Comparison of ENCODE assay signal across 1 cellular context in genomic region chr1:204207136-204207616, GRCh38.
TF ChIP-seq lines count a peak whose summit lies in the region.

No MANE protein-coding gene starts in this region.

TF ChIP-seq in K562, 482 proteins besides CTCF, POLR2A, EP300 and RAD21 (continued from another document and continues in another):
- TF ChIP-seq, protein P1, sequence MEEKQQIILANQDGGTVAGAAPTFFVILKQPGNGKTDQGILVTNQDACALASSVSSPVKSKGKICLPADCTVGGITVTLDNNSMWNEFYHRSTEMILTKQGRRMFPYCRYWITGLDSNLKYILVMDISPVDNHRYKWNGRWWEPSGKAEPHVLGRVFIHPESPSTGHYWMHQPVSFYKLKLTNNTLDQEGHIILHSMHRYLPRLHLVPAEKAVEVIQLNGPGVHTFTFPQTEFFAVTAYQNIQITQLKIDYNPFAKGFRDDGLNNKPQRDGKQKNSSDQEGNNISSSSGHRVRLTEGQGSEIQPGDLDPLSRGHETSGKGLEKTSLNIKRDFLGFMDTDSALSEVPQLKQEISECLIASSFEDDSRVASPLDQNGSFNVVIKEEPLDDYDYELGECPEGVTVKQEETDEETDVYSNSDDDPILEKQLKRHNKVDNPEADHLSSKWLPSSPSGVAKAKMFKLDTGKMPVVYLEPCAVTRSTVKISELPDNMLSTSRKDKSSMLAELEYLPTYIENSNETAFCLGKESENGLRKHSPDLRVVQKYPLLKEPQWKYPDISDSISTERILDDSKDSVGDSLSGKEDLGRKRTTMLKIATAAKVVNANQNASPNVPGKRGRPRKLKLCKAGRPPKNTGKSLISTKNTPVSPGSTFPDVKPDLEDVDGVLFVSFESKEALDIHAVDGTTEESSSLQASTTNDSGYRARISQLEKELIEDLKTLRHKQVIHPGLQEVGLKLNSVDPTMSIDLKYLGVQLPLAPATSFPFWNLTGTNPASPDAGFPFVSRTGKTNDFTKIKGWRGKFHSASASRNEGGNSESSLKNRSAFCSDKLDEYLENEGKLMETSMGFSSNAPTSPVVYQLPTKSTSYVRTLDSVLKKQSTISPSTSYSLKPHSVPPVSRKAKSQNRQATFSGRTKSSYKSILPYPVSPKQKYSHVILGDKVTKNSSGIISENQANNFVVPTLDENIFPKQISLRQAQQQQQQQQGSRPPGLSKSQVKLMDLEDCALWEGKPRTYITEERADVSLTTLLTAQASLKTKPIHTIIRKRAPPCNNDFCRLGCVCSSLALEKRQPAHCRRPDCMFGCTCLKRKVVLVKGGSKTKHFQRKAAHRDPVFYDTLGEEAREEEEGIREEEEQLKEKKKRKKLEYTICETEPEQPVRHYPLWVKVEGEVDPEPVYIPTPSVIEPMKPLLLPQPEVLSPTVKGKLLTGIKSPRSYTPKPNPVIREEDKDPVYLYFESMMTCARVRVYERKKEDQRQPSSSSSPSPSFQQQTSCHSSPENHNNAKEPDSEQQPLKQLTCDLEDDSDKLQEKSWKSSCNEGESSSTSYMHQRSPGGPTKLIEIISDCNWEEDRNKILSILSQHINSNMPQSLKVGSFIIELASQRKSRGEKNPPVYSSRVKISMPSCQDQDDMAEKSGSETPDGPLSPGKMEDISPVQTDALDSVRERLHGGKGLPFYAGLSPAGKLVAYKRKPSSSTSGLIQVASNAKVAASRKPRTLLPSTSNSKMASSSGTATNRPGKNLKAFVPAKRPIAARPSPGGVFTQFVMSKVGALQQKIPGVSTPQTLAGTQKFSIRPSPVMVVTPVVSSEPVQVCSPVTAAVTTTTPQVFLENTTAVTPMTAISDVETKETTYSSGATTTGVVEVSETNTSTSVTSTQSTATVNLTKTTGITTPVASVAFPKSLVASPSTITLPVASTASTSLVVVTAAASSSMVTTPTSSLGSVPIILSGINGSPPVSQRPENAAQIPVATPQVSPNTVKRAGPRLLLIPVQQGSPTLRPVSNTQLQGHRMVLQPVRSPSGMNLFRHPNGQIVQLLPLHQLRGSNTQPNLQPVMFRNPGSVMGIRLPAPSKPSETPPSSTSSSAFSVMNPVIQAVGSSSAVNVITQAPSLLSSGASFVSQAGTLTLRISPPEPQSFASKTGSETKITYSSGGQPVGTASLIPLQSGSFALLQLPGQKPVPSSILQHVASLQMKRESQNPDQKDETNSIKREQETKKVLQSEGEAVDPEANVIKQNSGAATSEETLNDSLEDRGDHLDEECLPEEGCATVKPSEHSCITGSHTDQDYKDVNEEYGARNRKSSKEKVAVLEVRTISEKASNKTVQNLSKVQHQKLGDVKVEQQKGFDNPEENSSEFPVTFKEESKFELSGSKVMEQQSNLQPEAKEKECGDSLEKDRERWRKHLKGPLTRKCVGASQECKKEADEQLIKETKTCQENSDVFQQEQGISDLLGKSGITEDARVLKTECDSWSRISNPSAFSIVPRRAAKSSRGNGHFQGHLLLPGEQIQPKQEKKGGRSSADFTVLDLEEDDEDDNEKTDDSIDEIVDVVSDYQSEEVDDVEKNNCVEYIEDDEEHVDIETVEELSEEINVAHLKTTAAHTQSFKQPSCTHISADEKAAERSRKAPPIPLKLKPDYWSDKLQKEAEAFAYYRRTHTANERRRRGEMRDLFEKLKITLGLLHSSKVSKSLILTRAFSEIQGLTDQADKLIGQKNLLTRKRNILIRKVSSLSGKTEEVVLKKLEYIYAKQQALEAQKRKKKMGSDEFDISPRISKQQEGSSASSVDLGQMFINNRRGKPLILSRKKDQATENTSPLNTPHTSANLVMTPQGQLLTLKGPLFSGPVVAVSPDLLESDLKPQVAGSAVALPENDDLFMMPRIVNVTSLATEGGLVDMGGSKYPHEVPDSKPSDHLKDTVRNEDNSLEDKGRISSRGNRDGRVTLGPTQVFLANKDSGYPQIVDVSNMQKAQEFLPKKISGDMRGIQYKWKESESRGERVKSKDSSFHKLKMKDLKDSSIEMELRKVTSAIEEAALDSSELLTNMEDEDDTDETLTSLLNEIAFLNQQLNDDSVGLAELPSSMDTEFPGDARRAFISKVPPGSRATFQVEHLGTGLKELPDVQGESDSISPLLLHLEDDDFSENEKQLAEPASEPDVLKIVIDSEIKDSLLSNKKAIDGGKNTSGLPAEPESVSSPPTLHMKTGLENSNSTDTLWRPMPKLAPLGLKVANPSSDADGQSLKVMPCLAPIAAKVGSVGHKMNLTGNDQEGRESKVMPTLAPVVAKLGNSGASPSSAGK (IDR thresholded peaks at IDR 0.05): no peak
- no peak for TF ChIP-seq LEF1 (IDR thresholded peaks at IDR 0.05)
- TF ChIP-seq ETV5 (CRISPR knock-in tag; IDR thresholded peaks at IDR 0.05; ENCODE audit: low read depth): no peak
- TF ChIP-seq, protein P2, sequence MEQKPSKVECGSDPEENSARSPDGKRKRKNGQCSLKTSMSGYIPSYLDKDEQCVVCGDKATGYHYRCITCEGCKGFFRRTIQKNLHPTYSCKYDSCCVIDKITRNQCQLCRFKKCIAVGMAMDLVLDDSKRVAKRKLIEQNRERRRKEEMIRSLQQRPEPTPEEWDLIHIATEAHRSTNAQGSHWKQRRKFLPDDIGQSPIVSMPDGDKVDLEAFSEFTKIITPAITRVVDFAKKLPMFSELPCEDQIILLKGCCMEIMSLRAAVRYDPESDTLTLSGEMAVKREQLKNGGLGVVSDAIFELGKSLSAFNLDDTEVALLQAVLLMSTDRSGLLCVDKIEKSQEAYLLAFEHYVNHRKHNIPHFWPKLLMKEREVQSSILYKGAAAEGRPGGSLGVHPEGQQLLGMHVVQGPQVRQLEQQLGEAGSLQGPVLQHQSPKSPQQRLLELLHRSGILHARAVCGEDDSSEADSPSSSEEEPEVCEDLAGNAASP (IDR thresholded peaks at IDR 0.05): no peak
- no peak for TF ChIP-seq HINFP (tag; conservative IDR thresholded peaks at IDR 0.05; ENCODE audit: low read depth)
- TF ChIP-seq, protein P3, sequence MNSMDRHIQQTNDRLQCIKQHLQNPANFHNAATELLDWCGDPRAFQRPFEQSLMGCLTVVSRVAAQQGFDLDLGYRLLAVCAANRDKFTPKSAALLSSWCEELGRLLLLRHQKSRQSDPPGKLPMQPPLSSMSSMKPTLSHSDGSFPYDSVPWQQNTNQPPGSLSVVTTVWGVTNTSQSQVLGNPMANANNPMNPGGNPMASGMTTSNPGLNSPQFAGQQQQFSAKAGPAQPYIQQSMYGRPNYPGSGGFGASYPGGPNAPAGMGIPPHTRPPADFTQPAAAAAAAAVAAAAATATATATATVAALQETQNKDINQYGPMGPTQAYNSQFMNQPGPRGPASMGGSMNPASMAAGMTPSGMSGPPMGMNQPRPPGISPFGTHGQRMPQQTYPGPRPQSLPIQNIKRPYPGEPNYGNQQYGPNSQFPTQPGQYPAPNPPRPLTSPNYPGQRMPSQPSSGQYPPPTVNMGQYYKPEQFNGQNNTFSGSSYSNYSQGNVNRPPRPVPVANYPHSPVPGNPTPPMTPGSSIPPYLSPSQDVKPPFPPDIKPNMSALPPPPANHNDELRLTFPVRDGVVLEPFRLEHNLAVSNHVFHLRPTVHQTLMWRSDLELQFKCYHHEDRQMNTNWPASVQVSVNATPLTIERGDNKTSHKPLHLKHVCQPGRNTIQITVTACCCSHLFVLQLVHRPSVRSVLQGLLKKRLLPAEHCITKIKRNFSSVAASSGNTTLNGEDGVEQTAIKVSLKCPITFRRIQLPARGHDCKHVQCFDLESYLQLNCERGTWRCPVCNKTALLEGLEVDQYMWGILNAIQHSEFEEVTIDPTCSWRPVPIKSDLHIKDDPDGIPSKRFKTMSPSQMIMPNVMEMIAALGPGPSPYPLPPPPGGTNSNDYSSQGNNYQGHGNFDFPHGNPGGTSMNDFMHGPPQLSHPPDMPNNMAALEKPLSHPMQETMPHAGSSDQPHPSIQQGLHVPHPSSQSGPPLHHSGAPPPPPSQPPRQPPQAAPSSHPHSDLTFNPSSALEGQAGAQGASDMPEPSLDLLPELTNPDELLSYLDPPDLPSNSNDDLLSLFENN (IDR thresholded peaks at IDR 0.05; ENCODE audit: low read depth in 2 of 2, low read length in 2 of 2): no peak
- TF ChIP-seq RB1 (IDR thresholded peaks at IDR 0.05; ENCODE audit: low read depth): 0 out of 2 replicates have a peak, but pooled peaks have one; percentile 48
- TF ChIP-seq SRSF3 (IDR thresholded peaks at IDR 0.05; ENCODE audit: insufficient read depth, low read length): no peak
- TF ChIP-seq RNF2 (IDR thresholded peaks at IDR 0.05): no peak
- TF ChIP-seq SRSF7 (optimal IDR thresholded peaks at IDR 0.05; ENCODE audit: low read depth, low read length): no peak
- TF ChIP-seq ZNF184 (CRISPR knock-in tag; IDR thresholded peaks at IDR 0.05): no peak
- TF ChIP-seq CTCFL (IDR thresholded peaks at IDR 0.05; ENCODE audit: borderline replicate concordance, insufficient read depth, low read depth, low read length, poor library complexity, severe bottlenecking): peak; percentile 75
- TF ChIP-seq ZNF212 (CRISPR knock-in tag; IDR thresholded peaks at IDR 0.05): no peak
- TF ChIP-seq RREB1 (CRISPR knock-in tag; IDR thresholded peaks at IDR 0.05): 0 out of 2 replicates have a peak, but pooled peaks have one; percentile 15
- TF ChIP-seq DIDO1 (tag; IDR thresholded peaks at IDR 0.05; ENCODE audit: low read depth): no peak
- TF ChIP-seq KAT7 (CRISPR knock-in tag; IDR thresholded peaks at IDR 0.05; ENCODE audit: borderline replicate concordance): no peak
- no peak for TF ChIP-seq SNIP1 (IDR thresholded peaks at IDR 0.05; ENCODE audit: low read depth)
- TF ChIP-seq STAT6 (CRISPR knock-in tag; IDR thresholded peaks at IDR 0.05): no peak
- peak; percentile 53; the same call in 1 of the 2 replicates for TF ChIP-seq OTX1 (CRISPR knock-in tag; IDR thresholded peaks at IDR 0.05)
